ENCODE assay signal across 1 cellular context in the genomic region with DNA sequence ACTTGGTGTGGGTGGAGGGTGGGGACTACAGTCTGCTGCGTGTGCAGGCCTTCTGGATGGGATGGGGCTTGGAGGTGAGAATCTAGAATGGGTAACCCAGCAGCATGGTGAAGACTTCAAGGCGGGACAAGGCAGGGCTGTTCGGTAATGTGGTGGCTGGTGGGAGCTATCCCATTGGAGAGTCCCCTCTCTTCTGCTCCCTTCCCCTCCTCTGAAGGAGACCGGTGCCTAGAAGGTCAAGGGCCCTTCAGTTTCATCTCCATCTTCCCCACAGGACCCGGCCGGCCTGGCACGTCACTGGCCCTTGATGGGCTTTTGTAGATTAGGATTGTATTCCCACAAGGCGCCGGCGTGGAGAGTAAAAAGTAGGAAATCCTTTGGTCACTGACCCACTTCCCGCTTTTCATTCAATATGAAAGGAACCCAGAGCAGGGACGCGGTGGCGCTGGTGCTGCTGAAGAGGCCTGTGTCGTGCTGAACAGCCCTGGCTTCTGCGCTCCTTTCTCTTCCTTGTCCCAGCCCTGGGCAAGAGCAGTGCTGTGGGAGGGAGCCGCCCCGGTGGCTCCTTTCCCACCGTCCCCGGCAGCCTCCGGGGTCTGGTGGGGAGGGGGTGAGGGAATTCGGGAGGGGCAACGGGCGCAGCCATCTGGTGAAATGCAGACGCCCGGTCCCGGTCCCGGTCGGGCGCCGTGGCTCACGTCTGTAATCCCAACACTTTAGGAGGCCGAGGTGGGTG.
TF ChIP-seq lines count a peak whose summit lies in the region.

No MANE protein-coding gene starts in this region.

TF ChIP-seq in WTC11, 78 proteins besides CTCF, POLR2A, EP300 and RAD21 (continued from another document):
- TF ChIP-seq, protein P1, sequence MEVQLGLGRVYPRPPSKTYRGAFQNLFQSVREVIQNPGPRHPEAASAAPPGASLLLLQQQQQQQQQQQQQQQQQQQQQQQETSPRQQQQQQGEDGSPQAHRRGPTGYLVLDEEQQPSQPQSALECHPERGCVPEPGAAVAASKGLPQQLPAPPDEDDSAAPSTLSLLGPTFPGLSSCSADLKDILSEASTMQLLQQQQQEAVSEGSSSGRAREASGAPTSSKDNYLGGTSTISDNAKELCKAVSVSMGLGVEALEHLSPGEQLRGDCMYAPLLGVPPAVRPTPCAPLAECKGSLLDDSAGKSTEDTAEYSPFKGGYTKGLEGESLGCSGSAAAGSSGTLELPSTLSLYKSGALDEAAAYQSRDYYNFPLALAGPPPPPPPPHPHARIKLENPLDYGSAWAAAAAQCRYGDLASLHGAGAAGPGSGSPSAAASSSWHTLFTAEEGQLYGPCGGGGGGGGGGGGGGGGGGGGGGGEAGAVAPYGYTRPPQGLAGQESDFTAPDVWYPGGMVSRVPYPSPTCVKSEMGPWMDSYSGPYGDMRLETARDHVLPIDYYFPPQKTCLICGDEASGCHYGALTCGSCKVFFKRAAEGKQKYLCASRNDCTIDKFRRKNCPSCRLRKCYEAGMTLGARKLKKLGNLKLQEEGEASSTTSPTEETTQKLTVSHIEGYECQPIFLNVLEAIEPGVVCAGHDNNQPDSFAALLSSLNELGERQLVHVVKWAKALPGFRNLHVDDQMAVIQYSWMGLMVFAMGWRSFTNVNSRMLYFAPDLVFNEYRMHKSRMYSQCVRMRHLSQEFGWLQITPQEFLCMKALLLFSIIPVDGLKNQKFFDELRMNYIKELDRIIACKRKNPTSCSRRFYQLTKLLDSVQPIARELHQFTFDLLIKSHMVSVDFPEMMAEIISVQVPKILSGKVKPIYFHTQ (CRISPR knock-in tag; IDR thresholded peaks at IDR 0.05): no peak
- TF ChIP-seq ESRRA (CRISPR knock-in tag; IDR thresholded peaks at IDR 0.05; ENCODE audit: borderline replicate concordance) (no peak), TEAD4 (CRISPR knock-in tag; IDR thresholded peaks at IDR 0.05) (no peak), SOX15 (CRISPR knock-in tag; IDR thresholded peaks at IDR 0.05) (no peak), ATF1 (CRISPR knock-in tag; IDR thresholded peaks at IDR 0.05) (no peak), ZNF396 (CRISPR knock-in tag; IDR thresholded peaks at IDR 0.05; ENCODE audit: borderline replicate concordance) (no peak), NR2C2 (CRISPR knock-in tag; IDR thresholded peaks at IDR 0.05) (no peak), IRF2 (CRISPR knock-in tag; IDR thresholded peaks at IDR 0.05; ENCODE audit: borderline replicate concordance, low read depth) (no peak)
- TF ChIP-seq, protein P2, sequence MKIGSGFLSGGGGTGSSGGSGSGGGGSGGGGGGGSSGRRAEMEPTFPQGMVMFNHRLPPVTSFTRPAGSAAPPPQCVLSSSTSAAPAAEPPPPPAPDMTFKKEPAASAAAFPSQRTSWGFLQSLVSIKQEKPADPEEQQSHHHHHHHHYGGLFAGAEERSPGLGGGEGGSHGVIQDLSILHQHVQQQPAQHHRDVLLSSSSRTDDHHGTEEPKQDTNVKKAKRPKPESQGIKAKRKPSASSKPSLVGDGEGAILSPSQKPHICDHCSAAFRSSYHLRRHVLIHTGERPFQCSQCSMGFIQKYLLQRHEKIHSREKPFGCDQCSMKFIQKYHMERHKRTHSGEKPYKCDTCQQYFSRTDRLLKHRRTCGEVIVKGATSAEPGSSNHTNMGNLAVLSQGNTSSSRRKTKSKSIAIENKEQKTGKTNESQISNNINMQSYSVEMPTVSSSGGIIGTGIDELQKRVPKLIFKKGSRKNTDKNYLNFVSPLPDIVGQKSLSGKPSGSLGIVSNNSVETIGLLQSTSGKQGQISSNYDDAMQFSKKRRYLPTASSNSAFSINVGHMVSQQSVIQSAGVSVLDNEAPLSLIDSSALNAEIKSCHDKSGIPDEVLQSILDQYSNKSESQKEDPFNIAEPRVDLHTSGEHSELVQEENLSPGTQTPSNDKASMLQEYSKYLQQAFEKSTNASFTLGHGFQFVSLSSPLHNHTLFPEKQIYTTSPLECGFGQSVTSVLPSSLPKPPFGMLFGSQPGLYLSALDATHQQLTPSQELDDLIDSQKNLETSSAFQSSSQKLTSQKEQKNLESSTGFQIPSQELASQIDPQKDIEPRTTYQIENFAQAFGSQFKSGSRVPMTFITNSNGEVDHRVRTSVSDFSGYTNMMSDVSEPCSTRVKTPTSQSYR (CRISPR knock-in tag; IDR thresholded peaks at IDR 0.05): no peak
- TF ChIP-seq, protein P3, sequence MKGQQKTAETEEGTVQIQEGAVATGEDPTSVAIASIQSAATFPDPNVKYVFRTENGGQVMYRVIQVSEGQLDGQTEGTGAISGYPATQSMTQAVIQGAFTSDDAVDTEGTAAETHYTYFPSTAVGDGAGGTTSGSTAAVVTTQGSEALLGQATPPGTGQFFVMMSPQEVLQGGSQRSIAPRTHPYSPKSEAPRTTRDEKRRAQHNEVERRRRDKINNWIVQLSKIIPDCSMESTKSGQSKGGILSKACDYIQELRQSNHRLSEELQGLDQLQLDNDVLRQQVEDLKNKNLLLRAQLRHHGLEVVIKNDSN (CRISPR knock-in tag; IDR thresholded peaks at IDR 0.05): no peak
- TF ChIP-seq, protein P4, sequence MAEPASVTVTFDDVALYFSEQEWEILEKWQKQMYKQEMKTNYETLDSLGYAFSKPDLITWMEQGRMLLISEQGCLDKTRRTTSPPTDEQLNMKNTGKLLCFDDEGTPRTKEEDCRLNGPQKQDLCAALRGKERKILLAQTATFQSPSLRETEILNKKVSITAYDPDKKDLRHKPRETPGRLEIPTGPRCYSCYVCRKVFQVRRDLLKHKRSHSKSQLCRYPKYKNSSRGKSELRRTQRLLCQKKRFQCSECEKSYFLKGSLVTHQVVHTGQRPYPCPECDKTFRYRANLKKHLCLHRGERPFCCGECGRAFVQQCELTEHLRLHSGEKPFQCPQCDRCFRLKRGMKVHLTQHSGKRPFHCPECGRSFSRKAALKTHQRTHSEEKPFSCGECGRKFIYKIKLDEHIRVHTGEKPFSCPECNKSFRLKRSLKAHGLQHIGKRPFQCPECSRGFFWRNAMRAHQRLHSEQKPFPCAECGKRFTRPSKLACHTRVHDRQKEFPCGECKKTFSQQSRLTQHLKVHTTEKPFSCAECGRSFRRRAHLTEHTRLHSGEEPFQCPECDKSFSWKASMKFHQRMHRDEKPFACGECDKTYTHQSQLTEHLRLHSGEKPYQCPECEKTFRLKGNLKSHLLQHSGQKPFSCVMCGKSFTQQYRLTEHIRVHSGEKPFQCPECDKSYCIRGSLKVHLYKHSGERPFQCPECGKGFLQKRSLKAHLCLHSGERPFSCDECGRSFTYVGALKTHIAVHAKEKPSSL (CRISPR knock-in tag; conservative IDR thresholded peaks at IDR 0.05): no peak
TF ChIP-seq in WTC11: peak in this region for 0.
